In genomic region chr4:170008376-170008775, GRCh38 we compare ENCODE assay signal across 12 cellular contexts. TPM values are rescaled to one million over a fixed set of nuclear protein-coding genes. Genes with fewer than 3 reads are reported as not detected.
DNase-seq lines count a peak whose midpoint lies in the region; ATAC-seq and TF ChIP-seq lines count a peak whose summit lies in the region.
"Had no signal": no experiment of that assay in that cellular context is flagged by ENCODE, and none has a peak within 500 bp of the region (broad histone marks: within the 10 kb centered on the region; RNA-seq: fewer than 3 reads in every experiment).

No MANE protein-coding gene starts in this region.

- peak overlapping the region; percentile 6 for H3K4me3 Mint-ChIP-seq in activated T-cell treated with anti-CD3 and anti-CD28 coated beads, Interleukin-2, amount 50 U/mL, for 4 hours
- no peak overlapping the region for H3K4me3 Mint-ChIP-seq in activated T-cell treated with anti-CD3 and anti-CD28 coated beads, Interleukin-2, amount 50 U/mL, for 24 hours
- no peak overlapping the region for H3K4me3 Mint-ChIP-seq in T-helper 17 cell
- H3K4me3 Mint-ChIP-seq: stimulated activated naive CD8-positive, alpha-beta T cell treated with anti-CD3 and anti-CD28 coated beads, Interleukin-15, Interleukin-2, amounts not matched to agents 100 ng/mL and 50 ng/mL, for 24 hours; T-helper 2 cell treated with Interferon-gamma antibody and Interleukin-4, amounts not matched to agents 5 μg/mL and 100 μg/mL, for 36 hours had no signal

- no peak for ATAC-seq in activated T-cell treated with anti-CD3 and anti-CD28 coated beads, Interleukin-2, amount 50 U/mL, for 4 hours
- ATAC-seq in HG03103 (IDR thresholded peaks at IDR 0.05; ENCODE audit: low read depth, unreplicated experiment) (peak; percentile 47), T-helper 17 cell (no peak)
- ATAC-seq: left lung had no signal

- no peaks in the 10 kb centered on the region for H3K9me3 Mint-ChIP-seq in activated T-cell treated with anti-CD3 and anti-CD28 coated beads, Interleukin-2, amount 50 U/mL, for 4 hours
- no peaks in the 10 kb centered on the region for H3K9me3 Mint-ChIP-seq in activated T-cell treated with anti-CD3 and anti-CD28 coated beads, Interleukin-2, amount 50 U/mL, for 24 hours
- H3K9me3 Mint-ChIP-seq: stimulated activated naive CD8-positive, alpha-beta T cell treated with anti-CD3 and anti-CD28 coated beads, Interleukin-15, Interleukin-2, amounts not matched to agents 100 ng/mL and 50 ng/mL, for 24 hours; T-helper 2 cell treated with Interferon-gamma antibody and Interleukin-4, amounts not matched to agents 5 μg/mL and 100 μg/mL, for 36 hours had no signal

- no peak overlapping the region for H3K4me3 ChIP-seq in adrenal gland
- H3K4me3 ChIP-seq: left lung had no signal

- 60 to 88% (median 85%) methylated on average over 2 to 3 of the region's 3 CpGs for whole genome bisulfite sequencing in adrenal gland, 4 donors

- H3K27ac ChIP-seq in angular gyrus (ENCODE audit: low read depth, low read length): peak overlapping the region; percentile 34
- peak overlapping the region; percentile 41 for H3K27ac ChIP-seq in substantia nigra (ENCODE audit: low read depth, low read length, poor library complexity, severe bottlenecking)
- no peak overlapping the region for H3K27ac ChIP-seq in adrenal gland
- H3K27ac ChIP-seq: left lung had no signal

- intact Hi-C loops in adrenal gland (cut with DNase I): no loop called here

- no peaks in the 10 kb centered on the region for H3K4me1 ChIP-seq in adrenal gland (replicated peaks in 1 of 2)

- H3K27me3 Mint-ChIP-seq in activated T-cell treated with anti-CD3 and anti-CD28 coated beads, Interleukin-2, amount 50 U/mL, for 4 hours (ENCODE audit: low read depth): peaks cover 6% of the 10 kb centered on the region
- peaks cover 18% of the 10 kb centered on the region for H3K27me3 Mint-ChIP-seq in activated T-cell treated with anti-CD3 and anti-CD28 coated beads, Interleukin-2, amount 50 U/mL, for 24 hours
- peaks cover 10% of the 10 kb centered on the region for H3K27me3 Mint-ChIP-seq in T-helper 17 cell
- H3K27me3 Mint-ChIP-seq: stimulated activated naive CD8-positive, alpha-beta T cell treated with anti-CD3 and anti-CD28 coated beads, Interleukin-15, Interleukin-2, amounts not matched to agents 100 ng/mL and 50 ng/mL, for 24 hours had no signal

- no peaks in the 10 kb centered on the region for H3K27me3 ChIP-seq in adrenal gland
- H3K27me3 ChIP-seq: left lung had no signal

- no peak overlapping the region for H3K27ac Mint-ChIP-seq in activated T-cell treated with anti-CD3 and anti-CD28 coated beads, Interleukin-2, amount 50 U/mL, for 24 hours
- H3K27ac Mint-ChIP-seq in T-helper 17 cell: no peak overlapping the region
- H3K27ac Mint-ChIP-seq: stimulated activated naive CD8-positive, alpha-beta T cell treated with anti-CD3 and anti-CD28 coated beads, Interleukin-15, Interleukin-2, amounts not matched to agents 100 ng/mL and 50 ng/mL, for 24 hours; T-helper 2 cell treated with Interferon-gamma antibody and Interleukin-4, amounts not matched to agents 5 μg/mL and 100 μg/mL, for 36 hours had no signal

- no peaks in the 10 kb centered on the region for H3K9me3 ChIP-seq in adrenal gland (replicated peaks in 1 of 3)
- no peaks in the 10 kb centered on the region for H3K9me3 ChIP-seq in T-helper 17 cell (ENCODE audit: control insufficient read depth, low read length, poor library complexity, severe bottlenecking)
- H3K9me3 ChIP-seq: left lung had no signal

- peaks cover 1% of the 10 kb centered on the region for H3K4me1 Mint-ChIP-seq in activated T-cell treated with anti-CD3 and anti-CD28 coated beads, Interleukin-2, amount 50 U/mL, for 4 hours (ENCODE audit: low read depth)
- H3K4me1 Mint-ChIP-seq in activated T-cell treated with anti-CD3 and anti-CD28 coated beads, Interleukin-2, amount 50 U/mL, for 24 hours (ENCODE audit: low read depth): peaks cover 6% of the 10 kb centered on the region
- H3K4me1 Mint-ChIP-seq in T-helper 17 cell: peaks cover 8% of the 10 kb centered on the region

- TF ChIP-seq CTCF in adrenal gland (IDR thresholded peaks at IDR 0.05): no peak

- no peak for DNase-seq in activated T-cell treated with anti-CD3 and anti-CD28 coated beads, Interleukin-2, amount 50 U/mL, for 4 hours
- no peak for DNase-seq in activated T-cell treated with anti-CD3 and anti-CD28 coated beads, Interleukin-2, amount 50 U/mL, for 24 hours
- DNase-seq in substantia nigra (lab: John Stamatoyannopoulos, UW) (no peak), adrenal gland (no peak), T-helper 17 cell (no peak)
- no peak for DNase-seq in activated CD4-positive, CD25-positive, alpha-beta regulatory T cell treated with anti-CD3 and anti-CD28 coated beads, Interleukin-2, amount 50 U/mL, for 72 hours
- DNase-seq: activated naive CD4-positive, alpha-beta T cell treated with Interleukin-2 at 50 U/mL for 16 hours; left lung had no signal

- H3K36me3 Mint-ChIP-seq in activated T-cell treated with anti-CD3 and anti-CD28 coated beads, Interleukin-2, amount 50 U/mL, for 4 hours (ENCODE audit: insufficient read depth): no peaks in the 10 kb centered on the region
- no peaks in the 10 kb centered on the region for H3K36me3 Mint-ChIP-seq in activated T-cell treated with anti-CD3 and anti-CD28 coated beads, Interleukin-2, amount 50 U/mL, for 24 hours (ENCODE audit: low read depth)
- H3K36me3 Mint-ChIP-seq in T-helper 17 cell (ENCODE audit: low read depth): peaks cover 4% of the 10 kb centered on the region

- no peak for TF ChIP-seq POLR2A in adrenal gland (IDR thresholded peaks at IDR 0.05)

- no peaks in the 10 kb centered on the region for H3K36me3 ChIP-seq in adrenal gland (replicated peaks in 1 of 2)
- H3K36me3 ChIP-seq: left lung had no signal

RNA-seq across cellular contexts. Expression of gene MFAP3L, which starts 17.8 kb away (rescaled TPM):
- total RNA-seq in activated T-cell treated with anti-CD3 and anti-CD28 coated beads, Interleukin-2, amount 50 U/mL, for 4 hours: 1 to 10 TPM; 1.1 to 1.4 (median 1.4) TPM
- 10 to 100 TPM in 1 of 8 donors, 1 to 10 TPM in 7; 1.7 to 13.7 (median 3.3) TPM for total RNA-seq in adrenal gland
- polyA plus RNA-seq in adrenal gland: 1 to 10 TPM in 2 of 3 donors, under 1 TPM in 1; 0.94 to 6.9 (median 3.7) TPM
- total RNA-seq in T-helper 17 cell: 10 to 100 TPM in 1 of 2 donors, 1 to 10 TPM in 1; 3.1 to 47.0 TPM

Comparison
In these comparisons a context has a peak if more than half of its experiments do, and no peak if none do; other contexts are left out.
1. H3K27ac ChIP-seq: peak in angular gyrus (single experiment) and substantia nigra (single experiment); none in adrenal gland (0 of 5).